17 cellular contexts compared by ENCODE assay signal in genomic region chr15:60346653-60347052, GRCh38. TPM values are rescaled to one million over a fixed set of nuclear protein-coding genes. Genes with fewer than 3 reads are reported as not detected.
DNase-seq lines count a peak whose midpoint lies in the region; ATAC-seq, FAIRE-seq and TF ChIP-seq lines count a peak whose summit lies in the region.
"Had no signal": no experiment of that assay in that cellular context is flagged by ENCODE, and none has a peak within 500 bp of the region (broad histone marks: within the 10 kb centered on the region; RNA-seq: fewer than 3 reads in every experiment).

No MANE protein-coding gene starts in this region.

- no peak overlapping the region for H2BK15ac ChIP-seq in mesenchymal stem cell (ENCODE audit: low read depth, poor library complexity, severe bottlenecking)

- H3K27ac Mint-ChIP-seq in astrocyte (ENCODE audit: unreplicated experiment): no peak overlapping the region

- peaks cover 47% of the 10 kb centered on the region for H3K36me3 Mint-ChIP-seq in astrocyte (ENCODE audit: low read depth, unreplicated experiment)

- POLR2A ChIA-PET in HepG2 (lab: Yijun Ruan, JAX): no interaction called here

- BruUV-seq in HepG2 (replicated peaks; lab: Mats Ljungman, UMichigan): no TSS peak

- H3K79me1 ChIP-seq in mesenchymal stem cell (replicated peaks; ENCODE audit: low read length, poor library complexity, severe bottlenecking): peaks cover 5% of the 10 kb centered on the region

- FAIRE-seq in astrocyte (lab: Jason Lieb, UNC) (no peak), HepG2 (lab: Jason Lieb, UNC) (no peak)

- H3K27me3 Mint-ChIP-seq in astrocyte (ENCODE audit: low read depth, unreplicated experiment): no peaks in the 10 kb centered on the region

- no peak overlapping the region for H4K91ac ChIP-seq in mesenchymal stem cell (ENCODE audit: low read length)

- H2BK120ac ChIP-seq in mesenchymal stem cell (ENCODE audit: low read depth, low read length): no peak overlapping the region

- no peak overlapping the region for H2BK12ac ChIP-seq in mesenchymal stem cell (ENCODE audit: low read length in 2 of 2)

- H3K79me2 ChIP-seq in GM23248 (ENCODE audit: insufficient read depth) (peaks cover 37% of the 10 kb centered on the region), astrocyte (ENCODE audit: insufficient read depth, low read length) (peaks cover 2% of the 10 kb centered on the region), HepG2 (ENCODE audit: insufficient read depth, low read length) (no peaks in the 10 kb centered on the region)

- WGBS in GM23248 (ENCODE audit: low coverage in 1 of 2, low lambda C conversion rate in 2 of 2, missing lambda C conversion rate in 2 of 2), 2 experiments: 78 to 81% methylated on average over 3 of the region's 3 CpGs
- 87% methylated on average over 3 of the region's 3 CpGs for WGBS in mesenchymal stem cell
- WGBS in HepG2 (ENCODE audit: low lambda C conversion rate): 96% methylated on average over 3 of the region's 3 CpGs

- no peaks in the 10 kb centered on the region for H3K9me2 ChIP-seq in GM23248 (ENCODE audit: insufficient read depth)

- peaks cover 10% of the 10 kb centered on the region; the same call in 1 of the 2 replicates for H4K20me1 ChIP-seq in GM23248 (ENCODE audit: insufficient read depth)
- H4K20me1 ChIP-seq in astrocyte (ENCODE audit: insufficient read depth, low read length): peaks cover 85% of the 10 kb centered on the region
- no peaks in the 10 kb centered on the region for H4K20me1 ChIP-seq in HepG2 (ENCODE audit: insufficient read depth, low read length)

- H3K4me1 ChIP-seq in GM23248 (ENCODE audit: insufficient read depth) (peaks cover 35% of the 10 kb centered on the region), astrocyte (ENCODE audit: insufficient read depth, low read length) (peaks cover 3% of the 10 kb centered on the region), mesenchymal stem cell (ENCODE audit: control insufficient read depth, insufficient read depth, low read depth, low read length) (peaks cover 7% of the 10 kb centered on the region), subcutaneous abdominal adipose tissue (ENCODE audit: control insufficient read depth in 5 of 5, insufficient read depth in 5 of 5, low read length in 5 of 5) (peaks cover 0 to 3% (median 0%) of the 10 kb centered on the region in 5 donors), HepG2 (ENCODE audit: insufficient read depth, low read length) (no peaks in the 10 kb centered on the region)

- H3K4me3 Mint-ChIP-seq in astrocyte (ENCODE audit: unreplicated experiment): peak overlapping the region; percentile 37

- no peaks in the 10 kb centered on the region for H3K9me3 Mint-ChIP-seq in astrocyte (ENCODE audit: unreplicated experiment)

- H2AFZ ChIP-seq in GM23248: no peak overlapping the region
- no peak overlapping the region for H2AFZ ChIP-seq in astrocyte (ENCODE audit: low read depth, low read length)
- H2AFZ ChIP-seq in mesenchymal stem cell (ENCODE audit: low read depth, low read length): no peak overlapping the region
- H2AFZ ChIP-seq in HepG2 (ENCODE audit: low read length): no peak overlapping the region

- no peak for TF ChIP-seq EP300 in HepG2 (IDR thresholded peaks at IDR 0.05; ENCODE audit: low read depth in 2 of 2, low read length in 2 of 2)
- TF ChIP-seq EP300 in HepG2 (CRISPR knock-in tag; IDR thresholded peaks at IDR 0.05; ENCODE audit: borderline replicate concordance): no peak

- no peak for TF ChIP-seq RAD21 in HepG2 (CRISPR knock-in tag; IDR thresholded peaks at IDR 0.05)

- H3K27me3 ChIP-seq in GM23248 (replicated peaks; ENCODE audit: insufficient read depth) (no peaks in the 10 kb centered on the region), astrocyte (ENCODE audit: insufficient read depth, low read length) (no peaks in the 10 kb centered on the region), mesenchymal stem cell (ENCODE audit: control insufficient read depth in 1 of 2, insufficient read depth in 1 of 2, low read length in 2 of 2) (no peaks in the 10 kb centered on the region), subcutaneous abdominal adipose tissue (ENCODE audit: control insufficient read depth in 5 of 5, insufficient read depth in 4 of 5, low read length in 5 of 5) (no peaks in the 10 kb centered on the region), HepG2 (ENCODE audit: control insufficient read depth in 1 of 2, insufficient read depth in 2 of 2, low read length in 2 of 2) (no peaks in the 10 kb centered on the region)

- in situ Hi-C loops in GM23248 (cut with MboI) (no loop called here), HepG2 (cut with HindIII; ENCODE audit: extremely low pct_ligation_motif_present, low pct_unique_long_range_greater_than_20kb) (no loop called here)

- H3F3A ChIP-seq in GM23248 (ENCODE audit: insufficient read depth): peaks cover 94% of the 10 kb centered on the region

- H3K36me3 ChIP-seq in GM23248 (ENCODE audit: low read depth) (peaks cover 71% of the 10 kb centered on the region), astrocyte (ENCODE audit: insufficient read depth, low read length) (peaks cover 67% of the 10 kb centered on the region), mesenchymal stem cell (ENCODE audit: control insufficient read depth in 1 of 2, insufficient read depth in 2 of 2, low read depth in 1 of 2, low read length in 2 of 2) (peaks cover 42 to 72% of the 10 kb centered on the region in 2 experiments), subcutaneous abdominal adipose tissue (ENCODE audit: control insufficient read depth in 5 of 5, insufficient read depth in 5 of 5, low read length in 5 of 5) (peaks cover 40 to 72% (median 66%) of the 10 kb centered on the region in 5 donors), HepG2 (replicated peaks in 1 of 2; ENCODE audit: control insufficient read depth in 1 of 2, insufficient read depth in 2 of 2, low read length in 2 of 2) (peaks cover 25 to 38% of the 10 kb centered on the region in 2 experiments)

- H3K14ac ChIP-seq in mesenchymal stem cell (ENCODE audit: low read length in 2 of 2): no peak overlapping the region

- H2AK5ac ChIP-seq in mesenchymal stem cell (ENCODE audit: low read length, severe bottlenecking): no peak overlapping the region

- H3K9ac ChIP-seq in GM23248 (peak overlapping the region; percentile 26), astrocyte (ENCODE audit: low read length) (no peak overlapping the region), mesenchymal stem cell (ENCODE audit: low read length) (peak overlapping the region; percentile 43), subcutaneous abdominal adipose tissue (ENCODE audit: low read length in 5 of 5) (no peak overlapping the region), HepG2 (ENCODE audit: insufficient read depth, low read depth, low read length) (no peak overlapping the region)

- ATAC-seq in HepG2: no peak

- H3K4me3 ChIP-seq in GM23248 (no peak overlapping the region), astrocyte (ENCODE audit: insufficient read depth, low read depth, low read length) (no peak overlapping the region), mesenchymal stem cell (ENCODE audit: insufficient read depth in 1 of 2, low read depth in 1 of 2, low read length in 2 of 2) (no peak overlapping the region), subcutaneous abdominal adipose tissue (ENCODE audit: low read depth in 1 of 5, low read length in 5 of 5) (no peak overlapping the region), HepG2 (replicated peaks in 1 of 3; ENCODE audit: insufficient read depth in 1 of 3, low read depth in 2 of 3, low read length in 3 of 3) (no peak overlapping the region)

- peaks cover 31% of the 10 kb centered on the region for H3K4me1 Mint-ChIP-seq in astrocyte (ENCODE audit: low read depth, unreplicated experiment)

- no peak overlapping the region for H3K23ac ChIP-seq in mesenchymal stem cell (ENCODE audit: low read length in 2 of 2)

- CTCF ChIA-PET in HepG2 (lab: Yijun Ruan, JAX; ENCODE audit: low intra/inter-chr PET ratio, low total read pairs): no interaction called here

- H3K27ac ChIP-seq in GM23248 (peak overlapping the region; percentile 60), astrocyte (ENCODE audit: low read depth, low read length) (peak overlapping the region; percentile 7), mesenchymal stem cell (ENCODE audit: low read length, poor library complexity, severe bottlenecking) (peak overlapping the region; percentile 14), subcutaneous abdominal adipose tissue (ENCODE audit: low read depth, low read length) (peak overlapping the region; percentile 10), HepG2 (ENCODE audit: extremely low read length, insufficient read depth, low read length) (no peak overlapping the region)
- H3K27ac ChIP-seq: C4-2B had no signal

- H2BK5ac ChIP-seq in mesenchymal stem cell (ENCODE audit: low read depth, low read length, poor library complexity, severe bottlenecking): no peak overlapping the region

- intact Hi-C loops in HepG2 (cut with micrococcal nuclease; ENCODE audit: unreplicated experiment): no loop called here

- H3K4me2 ChIP-seq in GM23248 (ENCODE audit: unreplicated experiment): no peak overlapping the region
- no peak overlapping the region for H3K4me2 ChIP-seq in astrocyte (ENCODE audit: low read length)
- H3K4me2 ChIP-seq in mesenchymal stem cell (ENCODE audit: low read length, poor library complexity, severe bottlenecking): no peak overlapping the region
- H3K4me2 ChIP-seq in HepG2 (ENCODE audit: low read depth, low read length): no peak overlapping the region

- no peak overlapping the region for H3K4ac ChIP-seq in mesenchymal stem cell (ENCODE audit: low read depth in 1 of 2, low read length in 2 of 2)

- no peak overlapping the region for H3K18ac ChIP-seq in mesenchymal stem cell (ENCODE audit: low read depth in 1 of 2, low read length in 2 of 2)

- H4K8ac ChIP-seq in mesenchymal stem cell (ENCODE audit: low read length): no peak overlapping the region

- no peak for TF ChIP-seq CTCF in astrocyte (IDR thresholded peaks at IDR 0.05; ENCODE audit: insufficient read depth, low read depth, low read length)
- no peak for TF ChIP-seq CTCF in HepG2 (CRISPR knock-in tag; IDR thresholded peaks at IDR 0.05)

- H3K9me3 ChIP-seq in GM23248 (ENCODE audit: low read depth) (no peaks in the 10 kb centered on the region), astrocyte (ENCODE audit: insufficient read depth, low read depth, low read length) (no peaks in the 10 kb centered on the region), mesenchymal stem cell (ENCODE audit: control insufficient read depth, low read length) (no peaks in the 10 kb centered on the region), subcutaneous abdominal adipose tissue (ENCODE audit: control insufficient read depth in 5 of 5, low read length in 5 of 5) (no peaks in the 10 kb centered on the region), HepG2 (ENCODE audit: low read length) (no peaks in the 10 kb centered on the region)

- DNase-seq in GM23248 (no peak), astrocyte (ENCODE audit: low read depth) (no peak), mesenchymal stem cell (no peak), UCSD-AML1 (lab: John Stamatoyannopoulos, UW; ENCODE audit: unreplicated experiment) (no peak), HepG2 (ENCODE audit: low spot score) (no peak), GM19238 (ENCODE audit: insufficient read length, low spot score) (no peak)
- DNase-seq: DND-41, H7, NCI-H1092 treated with DMSO at 0.1 percent for 48 hours, NCI-H146, NCI-H2081, NCI-H2171 treated with DMSO at 0.1 percent for 48 hours, NCI-H446, NCI-H526 treated with DMSO at 0.1 percent for 48 hours, SIG-M5 had no signal

- TF ChIP-seq POLR2A in HepG2 (IDR thresholded peaks at IDR 0.05; ENCODE audit: insufficient read depth in 1 of 2, low read depth in 2 of 2, low read length in 2 of 2): no peak

RNA-seq across cellular contexts. Expression of gene ANXA2, which starts 51.1 kb away (rescaled TPM):
- total RNA-seq in GM23248 (2014; rRNA removed; shearing (Covaris generic)): 4,470 and 4,692 TPM in 2 replicates
- polyA plus RNA-seq in GM23248 (2016; fragmentation: Nextera tagmentation; extraction: Ambion mirVana): 6,052 and 6,251 TPM in 2 replicates
- total RNA-seq in astrocyte: 2,269 and 2,599 TPM in 2 replicates
- 2,051 TPM for polyA plus RNA-seq in mesenchymal stem cell (2013, experiment 1 of 2)
- 2,053 TPM for polyA plus RNA-seq in mesenchymal stem cell (2013, experiment 2 of 2)
- 196 and 233 TPM in 2 replicates for total RNA-seq in HepG2 (2016; rRNA removed; fragmentation: Illumina TruSeq; extraction: Trizol)
- total RNA-seq in HepG2 (2016; cell fraction: cytosol; rRNA removed; fragmentation: Illumina TruSeq; extraction: Trizol; ENCODE audit: low read depth): 267 and 332 TPM in 2 replicates
- total RNA-seq in HepG2 (2016; cell fraction: insoluble cytoplasmic fraction; rRNA removed; fragmentation: Illumina TruSeq; extraction: Trizol): 199 and 222 TPM in 2 replicates
- 458 TPM in 2 replicates for total RNA-seq in HepG2 (2016; cell fraction: membrane; rRNA removed; fragmentation: Illumina TruSeq; extraction: Trizol)
- total RNA-seq in HepG2 (2016; cell fraction: nucleus; rRNA removed; fragmentation: Illumina TruSeq; extraction: Trizol): 71.2 and 77.0 TPM in 2 replicates
- polyA plus RNA-seq in HepG2 (2011; rRNA removed): 530 and 613 TPM in 2 replicates
- polyA plus RNA-seq in HepG2 (2011; cell fraction: cytosol; rRNA removed): 1,111 and 1,129 TPM in 2 replicates
- 334 and 382 TPM in 2 replicates for polyA plus RNA-seq in HepG2 (2011; cell fraction: nucleus; rRNA removed)
- polyA plus RNA-seq in HepG2 (2012): 408 and 609 TPM in 2 replicates
- polyA plus RNA-seq in HepG2 (2016; cell fraction: cytosol; fragmentation: Illumina TruSeq; extraction: Trizol; ENCODE audit: low read depth): 359 and 376 TPM in 2 replicates
- polyA plus RNA-seq in HepG2 (2016; cell fraction: insoluble cytoplasmic fraction; fragmentation: Illumina TruSeq; extraction: Trizol; ENCODE audit: low read depth): 206 and 224 TPM in 2 replicates
- 410 and 414 TPM in 2 replicates for polyA plus RNA-seq in HepG2 (2016; cell fraction: membrane; fragmentation: Illumina TruSeq; extraction: Trizol; ENCODE audit: low read depth)
- 104 and 114 TPM in 2 replicates for polyA plus RNA-seq in HepG2 (2016; cell fraction: nucleus; fragmentation: Illumina TruSeq; extraction: Trizol; ENCODE audit: insufficient read depth, low read depth)
- 575 and 2,115 TPM in 2 replicates for polyA minus RNA-seq in HepG2 (2011; rRNA and poly(A)+ RNA removed; ENCODE audit: low replicate concordance)
- polyA minus RNA-seq in HepG2 (2011; cell fraction: cytosol; rRNA and poly(A)+ RNA removed): 200 and 206 TPM in 2 replicates
- polyA minus RNA-seq in HepG2 (2011; cell fraction: nucleus; rRNA and poly(A)+ RNA removed): 181 and 211 TPM in 2 replicates

Comparison
In these comparisons a context has a peak if more than half of its experiments do, and no peak if none do; other contexts are left out.
1. H3K9ac ChIP-seq: peak in GM23248 (single experiment) and mesenchymal stem cell (single experiment); none in astrocyte (single experiment), subcutaneous abdominal adipose tissue (0 of 5) and HepG2 (single experiment).